Comparison of ENCODE assay signal across 12 cellular contexts in genomic region chr3:24579008-24579407, GRCh38.
"Had no signal": no experiment of that assay in that cellular context is flagged by ENCODE, and none has a peak within 500 bp of the region (broad histone marks: within the 10 kb centered on the region; RNA-seq: fewer than 3 reads in every experiment).

No MANE protein-coding gene starts in this region.

- H3K4me3 ChIP-seq: adrenal gland, ovary, tibial artery had no signal

- H3K36me3 ChIP-seq: adrenal gland, ovary, tibial artery had no signal

- H3K27me3 ChIP-seq: adrenal gland, ovary, tibial artery had no signal

- DNase-seq: activated B cell treated with CpG ODN at 0.5 μM for 24 hours; activated CD4-positive, alpha-beta T cell treated with anti-CD3 and anti-CD28 coated beads, Interleukin-2, amount 10 ng/mL, durations not matched to agents 24 days and 14 days; activated naive CD4-positive, alpha-beta T cell treated with anti-CD3 and anti-CD28 coated beads, Interleukin-2, amount 10 ng/mL, durations not matched to agents 7 days and 5 days; adrenal gland; effector memory CD8-positive, alpha-beta T cell; erythroblast; kidney; left ventricle myocardium superior; ovary; T-helper 1 cell; tibial artery had no signal

- H3K9me3 ChIP-seq: adrenal gland, ovary, tibial artery had no signal

- H3K27ac ChIP-seq: adrenal gland, ovary, tibial artery had no signal

- ATAC-seq: effector memory CD8-positive, alpha-beta T cell; left ventricle myocardium superior; stimulated activated effector memory CD8-positive, alpha-beta T cell treated with anti-CD3 and anti-CD28 coated beads, Interleukin-12 subunit alpha, Interleukin-12 subunit beta, amount 100 ng/mL, for 72 hours had no signal

- H3K4me1 ChIP-seq: adrenal gland, tibial artery had no signal

- FAIRE-seq: kidney had no signal
